1 cellular context compared by ENCODE assay signal in the genomic region with DNA sequence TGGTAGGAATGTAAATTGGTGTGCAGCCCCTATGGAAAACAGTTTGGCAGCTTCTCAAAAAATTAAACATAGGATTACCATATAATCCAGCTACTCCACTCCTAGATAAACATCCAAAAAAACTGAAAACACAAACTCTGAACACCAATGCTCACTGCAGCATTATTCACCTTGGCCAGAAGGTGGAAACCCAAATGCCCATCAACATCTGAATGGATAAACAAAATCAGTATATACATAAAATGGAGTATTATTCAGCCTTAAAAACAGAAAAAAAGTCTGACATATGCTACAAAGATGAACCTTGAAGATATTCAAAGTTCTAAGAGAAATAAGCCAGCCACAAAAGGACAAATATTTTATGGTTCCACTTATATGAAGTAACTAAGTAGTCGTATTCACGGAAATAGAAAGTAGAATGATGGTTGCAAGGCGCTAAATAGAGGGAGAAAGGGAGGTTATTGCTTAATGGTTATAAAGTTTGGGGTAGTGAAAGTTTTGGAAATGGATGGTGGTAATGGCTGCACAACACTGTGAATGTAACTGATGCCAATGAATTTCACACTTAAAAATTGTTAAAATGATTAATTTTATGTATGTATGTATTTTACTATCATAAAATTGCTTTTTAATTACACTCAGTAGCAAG.
TF ChIP-seq lines count a peak whose summit lies in the region.

No MANE protein-coding gene starts in this region.

TF ChIP-seq in HCT116, 20 proteins besides CTCF, POLR2A, EP300 and RAD21 (continued from another document):
- TF ChIP-seq, protein P1, sequence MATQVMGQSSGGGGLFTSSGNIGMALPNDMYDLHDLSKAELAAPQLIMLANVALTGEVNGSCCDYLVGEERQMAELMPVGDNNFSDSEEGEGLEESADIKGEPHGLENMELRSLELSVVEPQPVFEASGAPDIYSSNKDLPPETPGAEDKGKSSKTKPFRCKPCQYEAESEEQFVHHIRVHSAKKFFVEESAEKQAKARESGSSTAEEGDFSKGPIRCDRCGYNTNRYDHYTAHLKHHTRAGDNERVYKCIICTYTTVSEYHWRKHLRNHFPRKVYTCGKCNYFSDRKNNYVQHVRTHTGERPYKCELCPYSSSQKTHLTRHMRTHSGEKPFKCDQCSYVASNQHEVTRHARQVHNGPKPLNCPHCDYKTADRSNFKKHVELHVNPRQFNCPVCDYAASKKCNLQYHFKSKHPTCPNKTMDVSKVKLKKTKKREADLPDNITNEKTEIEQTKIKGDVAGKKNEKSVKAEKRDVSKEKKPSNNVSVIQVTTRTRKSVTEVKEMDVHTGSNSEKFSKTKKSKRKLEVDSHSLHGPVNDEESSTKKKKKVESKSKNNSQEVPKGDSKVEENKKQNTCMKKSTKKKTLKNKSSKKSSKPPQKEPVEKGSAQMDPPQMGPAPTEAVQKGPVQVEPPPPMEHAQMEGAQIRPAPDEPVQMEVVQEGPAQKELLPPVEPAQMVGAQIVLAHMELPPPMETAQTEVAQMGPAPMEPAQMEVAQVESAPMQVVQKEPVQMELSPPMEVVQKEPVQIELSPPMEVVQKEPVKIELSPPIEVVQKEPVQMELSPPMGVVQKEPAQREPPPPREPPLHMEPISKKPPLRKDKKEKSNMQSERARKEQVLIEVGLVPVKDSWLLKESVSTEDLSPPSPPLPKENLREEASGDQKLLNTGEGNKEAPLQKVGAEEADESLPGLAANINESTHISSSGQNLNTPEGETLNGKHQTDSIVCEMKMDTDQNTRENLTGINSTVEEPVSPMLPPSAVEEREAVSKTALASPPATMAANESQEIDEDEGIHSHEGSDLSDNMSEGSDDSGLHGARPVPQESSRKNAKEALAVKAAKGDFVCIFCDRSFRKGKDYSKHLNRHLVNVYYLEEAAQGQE (IDR thresholded peaks at IDR 0.05; ENCODE audit: low read depth): no peak
- TF ChIP-seq CBX3 (IDR thresholded peaks at IDR 0.05; ENCODE audit: low read depth) (no peak), ZNF274 (IDR thresholded peaks at IDR 0.05; ENCODE audit: low read depth, low read length) (no peak), POLR2AphosphoS5 (IDR thresholded peaks at IDR 0.05; ENCODE audit: low read depth, low read length) (no peak), CEBPB (IDR thresholded peaks at IDR 0.05; ENCODE audit: low read depth) (no peak), EZH2 (IDR thresholded peaks at IDR 0.05) (no peak), YY1 (IDR thresholded peaks at IDR 0.05; ENCODE audit: extremely low read depth, insufficient replicate concordance, low read depth, low read length) (no peak), ELF1 (IDR thresholded peaks at IDR 0.05; ENCODE audit: borderline replicate concordance, low read depth) (no peak)
